In genomic region chr17:46154151-46154816, GRCh38 we compare ENCODE assay signal across 12 cellular contexts. TPM values are rescaled to one million over a fixed set of nuclear protein-coding genes. Genes with fewer than 3 reads are reported as not detected.
DNase-seq lines count a peak whose midpoint lies in the region; ATAC-seq and TF ChIP-seq lines count a peak whose summit lies in the region.
"Had no signal": no experiment of that assay in that cellular context is flagged by ENCODE, and none has a peak within 500 bp of the region (broad histone marks: within the 10 kb centered on the region; RNA-seq: fewer than 3 reads in every experiment).

No MANE protein-coding gene starts in this region.

- H3K9me3 Mint-ChIP-seq in effector memory CD8-positive, alpha-beta T cell = no peaks in the 10 kb centered on the region

- peak; percentile 76 for ATAC-seq in effector memory CD8-positive, alpha-beta T cell (replicated peaks)
- peak in 2 of 4 donors; percentile 6 to 18 for ATAC-seq in psoas muscle
- no peak for ATAC-seq in HG02938 (IDR thresholded peaks at IDR 0.05; ENCODE audit: unreplicated experiment)

- H3K4me1 ChIP-seq in SJSA1 (replicated peaks) (peaks cover 62% of the 10 kb centered on the region), psoas muscle (peaks cover 91% of the 10 kb centered on the region)

- intact Hi-C loops in psoas muscle (cut with DNase I) = no loop called here

- DNase-seq in HCEC 1CT = peak; percentile 13
- peak; percentile 64 to 83 for DNase-seq in SJSA1 (ENCODE audit: low read depth in 1 of 2, low spot score in 2 of 2)
- peak; percentile 23 to 28 (median 24) for DNase-seq in effector memory CD8-positive, alpha-beta T cell
- no peak for DNase-seq in psoas muscle
- no peak for DNase-seq in globus pallidus (ENCODE audit: low spot score)
- DNase-seq in NCI-H1105 (lab: John Stamatoyannopoulos, UW) = no peak
- DNase-seq in ACHN = no peak
- DNase-seq: activated CD4-positive, CD25-positive, alpha-beta regulatory T cell; foreskin melanocyte; KG1; stimulated activated CD4-positive, alpha-beta T cell treated with anti-CD3 and anti-CD28 coated beads, Interleukin-12 subunit alpha, Interleukin-12 subunit beta, amount 100 ng/mL, for 4 hours had no signal

- 40 to 53% (median 48%) methylated on average over 9 of the region's 9 CpGs for WGBS in psoas muscle, 3 donors

- H3K27me3 Mint-ChIP-seq in effector memory CD8-positive, alpha-beta T cell = no peaks in the 10 kb centered on the region

- H3K27me3 ChIP-seq in SJSA1 (replicated peaks) (no peaks in the 10 kb centered on the region), psoas muscle (ENCODE audit: insufficient read depth in 3 of 3, low read length in 2 of 3) (no peaks in the 10 kb centered on the region)

- H3K4me1 Mint-ChIP-seq in effector memory CD8-positive, alpha-beta T cell (ENCODE audit: low read depth in 2 of 2) = peaks cover 60 to 80% of the 10 kb centered on the region in 2 donors

- H3K4me3 ChIP-seq in SJSA1 (no peak overlapping the region), psoas muscle (no peak overlapping the region)

- H3K9me3 ChIP-seq in SJSA1 (replicated peaks) (no peaks in the 10 kb centered on the region), psoas muscle (no peaks in the 10 kb centered on the region)

- peak overlapping the region; percentile 80 to 87 for H3K27ac Mint-ChIP-seq in effector memory CD8-positive, alpha-beta T cell

- no peak for TF ChIP-seq CTCF in psoas muscle (IDR thresholded peaks at IDR 0.05)

- H3K36me3 Mint-ChIP-seq in effector memory CD8-positive, alpha-beta T cell (ENCODE audit: insufficient read depth) = peaks cover 16% of the 10 kb centered on the region

- H3K36me3 ChIP-seq in SJSA1 (no peaks in the 10 kb centered on the region), psoas muscle (ENCODE audit: insufficient read depth in 1 of 2, low read depth in 1 of 2) (no peaks in the 10 kb centered on the region)

- peak overlapping the region; percentile 70 to 76 for H3K4me3 Mint-ChIP-seq in effector memory CD8-positive, alpha-beta T cell

- in situ Hi-C loops in ACHN (cut with HindIII; ENCODE audit: low pct_ligation_motif_present, low pct_unique_long_range_greater_than_20kb, low sequenced_read_pairs) = no loop called here

- H3K27ac ChIP-seq in SJSA1 (no peak overlapping the region), psoas muscle (peak overlapping the region; percentile 7)

RNA-seq across cellular contexts. Expression of gene KANSL1, which starts 38.9 kb away (rescaled TPM):
- 19.7 and 37.9 TPM in 2 replicates for total RNA-seq in SJSA1 (2014; rRNA removed; shearing (Covaris generic))
- total RNA-seq in psoas muscle = 10 to 100 TPM; 25.8 to 37.5 (median 34.1) TPM
- 10 to 100 TPM in 1 of 3 donors, 1 to 10 TPM in 2; 6.9 to 15.3 (median 9.8) TPM for polyA plus RNA-seq in psoas muscle

Comparison
In these comparisons a context has a peak if more than half of its experiments do, and no peak if none do; other contexts are left out.
1. DNase-seq: peak in HCEC 1CT (single experiment), SJSA1 (2 of 2) and effector memory CD8-positive, alpha-beta T cell (3 of 3); none in psoas muscle (0 of 2), globus pallidus (single experiment), NCI-H1105 (single experiment) and ACHN (single experiment).